In genomic region chr16:6076631-6077030, GRCh38 we compare ENCODE assay signal across 35 cellular contexts.
"Had no signal": no experiment of that assay in that cellular context is flagged by ENCODE, and none has a peak within 500 bp of the region (broad histone marks: within the 10 kb centered on the region; RNA-seq: fewer than 3 reads in every experiment).

No MANE protein-coding gene starts in this region.

- H3K36me3 ChIP-seq: MG63 had no signal

- H3K9me3 ChIP-seq: MG63 had no signal

- H3K4me3 ChIP-seq: MG63 had no signal

- DNase-seq: Karpas-422, Kasumi-1, MG63, MM.1S, MV-4-11, NCI-H1048, NCI-H1092, NCI-H1092 treated with DMSO at 0.1 percent for 48 hours, NCI-H1105, NCI-H1105 treated with DMSO at 0.1 percent for 48 hours, NCI-H1417, NCI-H1417 treated with DMSO at 0.1 percent for 48 hours, NCI-H1436, NCI-H1436 treated with DMSO at 0.1 percent for 48 hours, NCI-H146, NCI-H1694, NCI-H1694 treated with DMSO at 0.1 percent for 48 hours, NCI-H187, NCI-H187 treated with DMSO at 0.1 percent for 48 hours, NCI-H1930, NCI-H2029, NCI-H2029 treated with DMSO at 0.1 percent for 48 hours, NCI-H2081, NCI-H2081 treated with DMSO at 0.1 percent for 48 hours, NCI-H2107, NCI-H2171, NCI-H2171 treated with DMSO at 0.1 percent for 48 hours, NCI-H2227 treated with DMSO at 0.1 percent for 48 hours, NCI-H226, NCI-H345, NCI-H446, NCI-H446 treated with DMSO at 0.1 percent for 48 hours, NCI-H510A, NCI-H510A treated with DMSO at 0.1 percent for 48 hours, NCI-H524 had no signal

- H3K27me3 ChIP-seq: MG63 had no signal
